In genomic region chr4:115970859-115971258, GRCh38 we compare ENCODE assay signal across 29 cellular contexts.
"Had no signal": no experiment of that assay in that cellular context is flagged by ENCODE, and none has a peak within 500 bp of the region (broad histone marks: within the 10 kb centered on the region; RNA-seq: fewer than 3 reads in every experiment).

No MANE protein-coding gene starts in this region.

- H3K4me3 ChIP-seq: left lung, lower lobe of right lung, mucosa of descending colon, pancreas, prostate gland, sigmoid colon, spleen, suprapubic skin, thoracic aorta, tibial artery, vagina had no signal

- H3K27me3 Mint-ChIP-seq: naive thymus-derived CD4-positive, alpha-beta T cell; natural killer cell treated with Interleukin-12 subunit alpha and Interleukin-12 subunit beta and Interleukin-15 and Interleukin-18, amount 100 ng/mL, for 72 hours; stimulated activated naive CD8-positive, alpha-beta T cell treated with anti-CD3 and anti-CD28 coated beads, Interleukin-15, Interleukin-2, amounts not matched to agents 100 ng/mL and 50 ng/mL, for 24 hours; type B pancreatic cell had no signal

- H3K27ac ChIP-seq: left lung, lower lobe of right lung, pancreas, prostate gland, sigmoid colon, spleen, suprapubic skin, thoracic aorta, tibial artery, vagina had no signal

- H3K9me3 ChIP-seq: left lung, lower lobe of right lung, mucosa of descending colon, pancreas, prostate gland, sigmoid colon, spleen, suprapubic skin, thoracic aorta, tibial artery, vagina had no signal

- DNase-seq: hypothalamus; immature natural killer cell; kidney; left colon; left lung; lower lobe of right lung; midbrain; mucosa of descending colon; naive thymus-derived CD4-positive, alpha-beta T cell; nucleus accumbens; pancreas; posterior cingulate gyrus; retina; sigmoid colon; small intestine; spleen; stimulated activated CD4-positive, alpha-beta T cell treated with anti-CD3 and anti-CD28 coated beads, Interleukin-4, amount 100 ng/mL, for 24 hours; stimulated activated naive CD4-positive, alpha-beta T cell; tibial artery had no signal

- H3K36me3 Mint-ChIP-seq: immature natural killer cell; naive thymus-derived CD4-positive, alpha-beta T cell; natural killer cell treated with Interleukin-12 subunit alpha and Interleukin-12 subunit beta and Interleukin-15 and Interleukin-18, amount 100 ng/mL, for 72 hours; stimulated activated effector memory CD8-positive, alpha-beta T cell treated with anti-CD3 and anti-CD28 coated beads, Interleukin-12 subunit alpha, Interleukin-12 subunit beta, amount 100 ng/mL, for 72 hours; type B pancreatic cell had no signal

- H3K36me3 ChIP-seq: left lung, lower lobe of right lung, pancreas, prostate gland, sigmoid colon, spleen, suprapubic skin, thoracic aorta, tibial artery, vagina had no signal

- H3K4me3 Mint-ChIP-seq: immature natural killer cell; naive thymus-derived CD4-positive, alpha-beta T cell; natural killer cell treated with Interleukin-12 subunit alpha and Interleukin-12 subunit beta and Interleukin-15 and Interleukin-18, amount 100 ng/mL, for 72 hours; stimulated activated effector memory CD8-positive, alpha-beta T cell treated with anti-CD3 and anti-CD28 coated beads, Interleukin-12 subunit alpha, Interleukin-12 subunit beta, amount 100 ng/mL, for 72 hours; stimulated activated naive CD8-positive, alpha-beta T cell treated with anti-CD3 and anti-CD28 coated beads, Interleukin-15, Interleukin-2, amounts not matched to agents 100 ng/mL and 50 ng/mL, for 24 hours; type B pancreatic cell had no signal

- H3K27ac Mint-ChIP-seq: immature natural killer cell; naive thymus-derived CD4-positive, alpha-beta T cell; natural killer cell treated with Interleukin-12 subunit alpha and Interleukin-12 subunit beta and Interleukin-15 and Interleukin-18, amount 100 ng/mL, for 72 hours; stimulated activated effector memory CD8-positive, alpha-beta T cell treated with anti-CD3 and anti-CD28 coated beads, Interleukin-12 subunit alpha, Interleukin-12 subunit beta, amount 100 ng/mL, for 72 hours; stimulated activated naive CD8-positive, alpha-beta T cell treated with anti-CD3 and anti-CD28 coated beads, Interleukin-15, Interleukin-2, amounts not matched to agents 100 ng/mL and 50 ng/mL, for 24 hours; type B pancreatic cell had no signal

- H3K4me1 ChIP-seq: left lung, lower lobe of right lung, pancreas, prostate gland, sigmoid colon, spleen, suprapubic skin, tibial artery, vagina had no signal

- H3K4me1 Mint-ChIP-seq: immature natural killer cell; naive thymus-derived CD4-positive, alpha-beta T cell; stimulated activated effector memory CD8-positive, alpha-beta T cell treated with anti-CD3 and anti-CD28 coated beads, Interleukin-12 subunit alpha, Interleukin-12 subunit beta, amount 100 ng/mL, for 72 hours had no signal

- H3K27me3 ChIP-seq: left lung, pancreas, sigmoid colon, spleen, suprapubic skin, tibial artery, vagina had no signal

- ATAC-seq: left colon; left lung; lower lobe of right lung; mucosa of descending colon; naive thymus-derived CD4-positive, alpha-beta T cell; natural killer cell treated with Interleukin-12 subunit alpha and Interleukin-12 subunit beta and Interleukin-15 and Interleukin-18, amount 100 ng/mL, for 72 hours; pancreas; right cardiac atrium; stimulated activated effector memory CD8-positive, alpha-beta T cell treated with anti-CD3 and anti-CD28 coated beads, Interleukin-12 subunit alpha, Interleukin-12 subunit beta, amount 100 ng/mL, for 72 hours had no signal

- FAIRE-seq: islet of Langerhans, kidney, pancreas, small intestine had no signal

- H3K9me3 Mint-ChIP-seq: naive thymus-derived CD4-positive, alpha-beta T cell; stimulated activated effector memory CD8-positive, alpha-beta T cell treated with anti-CD3 and anti-CD28 coated beads, Interleukin-12 subunit alpha, Interleukin-12 subunit beta, amount 100 ng/mL, for 72 hours; stimulated activated naive CD8-positive, alpha-beta T cell treated with anti-CD3 and anti-CD28 coated beads, Interleukin-15, Interleukin-2, amounts not matched to agents 100 ng/mL and 50 ng/mL, for 24 hours; type B pancreatic cell had no signal
